Comparison of ENCODE assay signal across 12 cellular contexts in genomic region chr2:37829202-37829601, GRCh38.
DNase-seq lines count a peak whose midpoint lies in the region; ATAC-seq, FAIRE-seq and TF ChIP-seq lines count a peak whose summit lies in the region.
"Had no signal": no experiment of that assay in that cellular context is flagged by ENCODE, and none has a peak within 500 bp of the region (broad histone marks: within the 10 kb centered on the region; RNA-seq: fewer than 3 reads in every experiment).

No MANE protein-coding gene starts in this region.

- ATAC-seq in RWPE2 (ENCODE audit: low read depth) (peak; percentile 80), pancreas (peak in 3 of 4 donors; percentile 24 to 67 (median 53)), GM18498 (IDR thresholded peaks at IDR 0.05; ENCODE audit: unreplicated experiment) (no peak), GM18861 (IDR thresholded peaks at IDR 0.05; ENCODE audit: unreplicated experiment) (no peak)
- ATAC-seq in stimulated activated effector memory CD8-positive, alpha-beta T cell treated with anti-CD3 and anti-CD28 coated beads, Interleukin-12 subunit alpha, Interleukin-12 subunit beta, amount 100 ng/mL, for 72 hours: no peak
- ATAC-seq: stimulated activated naive CD8-positive, alpha-beta T cell treated with anti-CD3 and anti-CD28 coated beads, Interleukin-15, Interleukin-2, amounts not matched to agents 100 U/mL and 50 U/mL, for 24 hours had no signal

- WGBS in pancreas, 2 donors: 43 to 52% methylated on average over 3 of the region's 3 CpGs

- H3K4me1 ChIP-seq in RWPE2 (ENCODE audit: insufficient read depth, poor library complexity, severe bottlenecking) (peaks cover 10% of the 10 kb centered on the region), pancreas (no peaks in the 10 kb centered on the region)

- no peaks in the 10 kb centered on the region for H3K9me3 Mint-ChIP-seq in activated T-helper 1 cell treated with anti-CD3 and anti-CD28 coated beads, Interleukin-12 subunit alpha, Interleukin-12 subunit beta, Interleukin-2, Interleukin-4 antibody, amounts not matched to agents 30 ng/mL and 10 ng/mL and 1 ng/mL, durations not matched to agents 14 hours and 24 hours and 36 hours
- no peaks in the 10 kb centered on the region for H3K9me3 Mint-ChIP-seq in stimulated activated effector memory CD8-positive, alpha-beta T cell treated with anti-CD3 and anti-CD28 coated beads, Interleukin-12 subunit alpha, Interleukin-12 subunit beta, amount 100 ng/mL, for 72 hours

- H3K4me3 ChIP-seq in RWPE2 (ENCODE audit: severe bottlenecking) (no peak overlapping the region), pancreas (no peak overlapping the region)

- no peaks in the 10 kb centered on the region for H3K36me3 Mint-ChIP-seq in activated T-helper 1 cell treated with anti-CD3 and anti-CD28 coated beads, Interleukin-12 subunit alpha, Interleukin-12 subunit beta, Interleukin-2, Interleukin-4 antibody, amounts not matched to agents 30 ng/mL and 10 ng/mL and 1 ng/mL, durations not matched to agents 14 hours and 24 hours and 36 hours (ENCODE audit: low read depth)
- no peaks in the 10 kb centered on the region for H3K36me3 Mint-ChIP-seq in stimulated activated effector memory CD8-positive, alpha-beta T cell treated with anti-CD3 and anti-CD28 coated beads, Interleukin-12 subunit alpha, Interleukin-12 subunit beta, amount 100 ng/mL, for 72 hours

- H3K27me3 Mint-ChIP-seq in activated T-helper 1 cell treated with anti-CD3 and anti-CD28 coated beads, Interleukin-12 subunit alpha, Interleukin-12 subunit beta, Interleukin-2, Interleukin-4 antibody, amounts not matched to agents 30 ng/mL and 10 ng/mL and 1 ng/mL, durations not matched to agents 14 hours and 24 hours and 36 hours (ENCODE audit: insufficient read depth): no peaks in the 10 kb centered on the region

- DNase-seq in GM04504 (ENCODE audit: low read depth): peak; percentile 98
- DNase-seq in RWPE2 (ENCODE audit: low spot score): no peak
- peak; percentile 92 for DNase-seq in fibroblast of gingiva (ENCODE audit: low read depth)
- no peak for DNase-seq in pancreas
- DNase-seq in activated T-helper 1 cell treated with anti-CD3 and anti-CD28 coated beads, Interleukin-12 subunit alpha, Interleukin-12 subunit beta, Interleukin-2, Interleukin-4 antibody, amounts not matched to agents 30 ng/mL and 10 ng/mL and 1 ng/mL, durations not matched to agents 14 hours and 24 hours and 36 hours (ENCODE audit: low spot score): no peak
- no peak for DNase-seq in stimulated activated effector memory CD8-positive, alpha-beta T cell treated with anti-CD3 and anti-CD28 coated beads, Interleukin-12 subunit alpha, Interleukin-12 subunit beta, amount 100 ng/mL, for 72 hours (ENCODE audit: low spot score in 2 of 2)
- DNase-seq: NCI-H2107; stimulated activated naive CD8-positive, alpha-beta T cell treated with anti-CD3 and anti-CD28 coated beads, Interleukin-15, Interleukin-2, amounts not matched to agents 100 U/mL and 50 U/mL, for 24 hours had no signal

- H3K36me3 ChIP-seq in RWPE2 (ENCODE audit: low read depth) (no peaks in the 10 kb centered on the region), pancreas (no peaks in the 10 kb centered on the region)

- H3K27ac Mint-ChIP-seq in activated T-helper 1 cell treated with anti-CD3 and anti-CD28 coated beads, Interleukin-12 subunit alpha, Interleukin-12 subunit beta, Interleukin-2, Interleukin-4 antibody, amounts not matched to agents 30 ng/mL and 10 ng/mL and 1 ng/mL, durations not matched to agents 14 hours and 24 hours and 36 hours: no peak overlapping the region
- no peak overlapping the region for H3K27ac Mint-ChIP-seq in stimulated activated effector memory CD8-positive, alpha-beta T cell treated with anti-CD3 and anti-CD28 coated beads, Interleukin-12 subunit alpha, Interleukin-12 subunit beta, amount 100 ng/mL, for 72 hours

- H3K27me3 ChIP-seq in RWPE2 (ENCODE audit: insufficient read depth, poor library complexity, severe bottlenecking): no peaks in the 10 kb centered on the region
- H3K27me3 ChIP-seq in pancreas: no peaks in the 10 kb centered on the region

- H3K9me3 ChIP-seq in RWPE2 (ENCODE audit: severe bottlenecking) (no peaks in the 10 kb centered on the region), pancreas (no peaks in the 10 kb centered on the region)

- no peak overlapping the region for H3K4me3 Mint-ChIP-seq in activated T-helper 1 cell treated with anti-CD3 and anti-CD28 coated beads, Interleukin-12 subunit alpha, Interleukin-12 subunit beta, Interleukin-2, Interleukin-4 antibody, amounts not matched to agents 30 ng/mL and 10 ng/mL and 1 ng/mL, durations not matched to agents 14 hours and 24 hours and 36 hours
- H3K4me3 Mint-ChIP-seq in stimulated activated effector memory CD8-positive, alpha-beta T cell treated with anti-CD3 and anti-CD28 coated beads, Interleukin-12 subunit alpha, Interleukin-12 subunit beta, amount 100 ng/mL, for 72 hours: no peak overlapping the region

- TF ChIP-seq CTCF in RWPE2 (IDR thresholded peaks at IDR 0.05; ENCODE audit: poor library complexity, severe bottlenecking) (no peak), pancreas (IDR thresholded peaks at IDR 0.05) (no peak)

- FAIRE-seq in pancreas (lab: Jason Lieb, UNC): no peak
- FAIRE-seq: GM19239, islet of Langerhans had no signal

- intact Hi-C loops in pancreas (cut with DNase I): no loop called here
- intact Hi-C loops in activated T-helper 1 cell treated with anti-CD3 and anti-CD28 coated beads, Interleukin-12 subunit alpha, Interleukin-12 subunit beta, Interleukin-2, Interleukin-4 antibody, amounts not matched to agents 30 ng/mL and 10 ng/mL and 1 ng/mL, durations not matched to agents 14 hours and 24 hours and 36 hours (cut with micrococcal nuclease): no loop called here

- H3K27ac ChIP-seq in RWPE2 (ENCODE audit: poor library complexity, severe bottlenecking): peak overlapping the region; percentile 42
- no peak overlapping the region for H3K27ac ChIP-seq in pancreas

- H3K4me1 Mint-ChIP-seq in activated T-helper 1 cell treated with anti-CD3 and anti-CD28 coated beads, Interleukin-12 subunit alpha, Interleukin-12 subunit beta, Interleukin-2, Interleukin-4 antibody, amounts not matched to agents 30 ng/mL and 10 ng/mL and 1 ng/mL, durations not matched to agents 14 hours and 24 hours and 36 hours (ENCODE audit: low read depth): peaks cover 14% of the 10 kb centered on the region
- peaks cover 24% of the 10 kb centered on the region for H3K4me1 Mint-ChIP-seq in stimulated activated effector memory CD8-positive, alpha-beta T cell treated with anti-CD3 and anti-CD28 coated beads, Interleukin-12 subunit alpha, Interleukin-12 subunit beta, amount 100 ng/mL, for 72 hours

Comparison
In these comparisons a context has a peak if more than half of its experiments do, and no peak if none do; other contexts are left out.
1. DNase-seq: peak in GM04504 (single experiment) and fibroblast of gingiva (single experiment); none in RWPE2 (single experiment), pancreas (0 of 6), activated T-helper 1 cell treated with anti-CD3 and anti-CD28 coated beads, Interleukin-12 subunit alpha, Interleukin-12 subunit beta, Interleukin-2, Interleukin-4 antibody, amounts not matched to agents 30 ng/mL and 10 ng/mL and 1 ng/mL, durations not matched to agents 14 hours and 24 hours and 36 hours (single experiment) and stimulated activated effector memory CD8-positive, alpha-beta T cell treated with anti-CD3 and anti-CD28 coated beads, Interleukin-12 subunit alpha, Interleukin-12 subunit beta, amount 100 ng/mL, for 72 hours (0 of 2).
2. ATAC-seq: peak in RWPE2 (single experiment) and pancreas (3 of 4); none in stimulated activated effector memory CD8-positive, alpha-beta T cell treated with anti-CD3 and anti-CD28 coated beads, Interleukin-12 subunit alpha, Interleukin-12 subunit beta, amount 100 ng/mL, for 72 hours (single experiment), GM18498 (single experiment) and GM18861 (single experiment).